8 cellular contexts compared by ENCODE assay signal in genomic region chr1:97849350-97850339, GRCh38.
DNase-seq lines count a peak whose midpoint lies in the region; ATAC-seq and TF ChIP-seq lines count a peak whose summit lies in the region.

No MANE protein-coding gene starts in this region.

- in situ Hi-C loops in Panc1 (cut with HindIII; ENCODE audit: low pct_unique_long_range_greater_than_20kb, low sequenced_read_pairs): no loop called here

- no TSS peak for BruUV-seq in Panc1 (replicated peaks; lab: Mats Ljungman, UMichigan)

- H3K27me3 ChIP-seq in Panc1 (ENCODE audit: control insufficient read depth, insufficient read depth, low read length): no peaks in the 10 kb centered on the region
- H3K27me3 ChIP-seq in upper lobe of right lung: no peaks in the 10 kb centered on the region

- ATAC-seq in HG02610 (IDR thresholded peaks at IDR 0.05; ENCODE audit: unreplicated experiment): peak; percentile 57
- ATAC-seq in Panc1: peak; percentile 82
- peak; percentile 71 for ATAC-seq in upper lobe of right lung

- H3K4me3 ChIP-seq in GM12864 (ENCODE audit: low read depth, low read length) (no peak overlapping the region), Panc1 (ENCODE audit: low read depth in 2 of 2, low read length in 2 of 2) (peak overlapping the region in 1 of 2 experiments; percentile 26; a peak in 1 of 4 replicates), fibroblast of villous mesenchyme (ENCODE audit: low read depth, low read length) (no peak overlapping the region), upper lobe of right lung (no peak overlapping the region)

- no peaks in the 10 kb centered on the region for H3K9me3 ChIP-seq in Panc1 (ENCODE audit: control insufficient read depth, insufficient read depth, low read depth, low read length)
- H3K9me3 ChIP-seq in upper lobe of right lung: no peaks in the 10 kb centered on the region

- peak; percentile 12 for DNase-seq in GM12864 (ENCODE audit: low read depth)
- peak; percentile 38 for DNase-seq in Panc1 (ENCODE audit: low read depth, low spot score)
- DNase-seq in fibroblast of villous mesenchyme (ENCODE audit: low read depth): peak; percentile 86
- no peak for DNase-seq in upper lobe of right lung
- no peak for DNase-seq in effector CD4-positive, alpha-beta T cell
- no peak for DNase-seq in HuH-7.5 (ENCODE audit: low spot score)
- no peak for DNase-seq in NCI-H526 (lab: John Stamatoyannopoulos, UW)

- POLR2A ChIA-PET in Panc1 (lab: Charles Lee): no interaction called here

- TF ChIP-seq CTCF in GM12864 (IDR thresholded peaks at IDR 0.05; ENCODE audit: low read depth, low read length, missing control alignments) (no peak), Panc1 (IDR thresholded peaks at IDR 0.05) (no peak), fibroblast of villous mesenchyme (IDR thresholded peaks at IDR 0.05; ENCODE audit: insufficient read depth, low read depth, low read length) (no peak), upper lobe of right lung (IDR thresholded peaks at IDR 0.05) (no peak)

- CTCF ChIA-PET in Panc1 (lab: Charles Lee): no interaction called here

- intact Hi-C loops in Panc1 (cut with micrococcal nuclease; ENCODE audit: unreplicated experiment) (no loop called here), upper lobe of right lung (cut with DNase I) (no loop called here)

- H3K27ac ChIP-seq in Panc1 (ENCODE audit: low read length): no peak overlapping the region
- H3K27ac ChIP-seq in upper lobe of right lung: peak overlapping the region; percentile 9

- H3K4me1 ChIP-seq in Panc1 (ENCODE audit: control insufficient read depth, insufficient read depth, low read length) (no peaks in the 10 kb centered on the region; the same call in 1 of the 2 replicates), upper lobe of right lung (peaks cover 8% of the 10 kb centered on the region)

- H3K36me3 ChIP-seq in Panc1 (ENCODE audit: control insufficient read depth, insufficient read depth, low read length): no peaks in the 10 kb centered on the region
- no peaks in the 10 kb centered on the region for H3K36me3 ChIP-seq in upper lobe of right lung

Comparison
In these comparisons a context has a peak if more than half of its experiments do, and no peak if none do; other contexts are left out.
1. DNase-seq: peak in GM12864 (single experiment), Panc1 (single experiment) and fibroblast of villous mesenchyme (single experiment); none in upper lobe of right lung (single experiment), effector CD4-positive, alpha-beta T cell (single experiment), HuH-7.5 (single experiment) and NCI-H526 (0 of 2).
2. Peak in every context shown above with its lines, with median percentiles within 50 percentile points of each other: ATAC-seq.